In genomic region chr6:31958741-31959739, GRCh38 we compare ENCODE assay signal across 8 cellular contexts. TPM values are rescaled to one million over a fixed set of nuclear protein-coding genes. Genes with fewer than 3 reads are reported as not detected.
DNase-seq lines count a peak whose midpoint lies in the region; ATAC-seq, FAIRE-seq and TF ChIP-seq lines count a peak whose summit lies in the region.

A gene with protein sequence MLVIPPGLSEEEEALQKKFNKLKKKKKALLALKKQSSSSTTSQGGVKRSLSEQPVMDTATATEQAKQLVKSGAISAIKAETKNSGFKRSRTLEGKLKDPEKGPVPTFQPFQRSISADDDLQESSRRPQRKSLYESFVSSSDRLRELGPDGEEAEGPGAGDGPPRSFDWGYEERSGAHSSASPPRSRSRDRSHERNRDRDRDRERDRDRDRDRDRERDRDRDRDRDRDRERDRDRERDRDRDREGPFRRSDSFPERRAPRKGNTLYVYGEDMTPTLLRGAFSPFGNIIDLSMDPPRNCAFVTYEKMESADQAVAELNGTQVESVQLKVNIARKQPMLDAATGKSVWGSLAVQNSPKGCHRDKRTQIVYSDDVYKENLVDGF (minus strand): TSS chr6:31958971. CDS start chr6:31958446, 525 bp downstream.
SKIC2 (plus strand) TSS chr6:31959175; CDS start chr6:31959193, 18 bp downstream.

- peaks cover 42% of the 10 kb centered on the region for H3K79me2 ChIP-seq in mammary epithelial cell (ENCODE audit: insufficient read depth, low read length)

- intact Hi-C loops in mammary epithelial cell (cut with micrococcal nuclease) = loop anchor here (1.0 to 10.0 kb wide), 2 partner anchors 13 to 414 kb away; partner anchors contain the start of genes ATP6V1G2, DDX39B, DXO and NFKBIL1

- in situ Hi-C loops in ACHN (cut with HindIII; ENCODE audit: low pct_ligation_motif_present, low pct_unique_long_range_greater_than_20kb, low sequenced_read_pairs) (no loop called here), mammary epithelial cell (cut with MboI; ENCODE audit: low sequenced_read_pairs in 2 of 2) (loop anchor here in 1 of 2 donors (10.0 kb wide), 1 partner anchor 54 kb away; the partner anchor contains the start of gene ZBTB12)

- H3K4me1 ChIP-seq in mammary epithelial cell (ENCODE audit: insufficient read depth, low read length) (peaks cover 12% of the 10 kb centered on the region), iPS-20b (ENCODE audit: insufficient read depth, low read length) (peaks cover 10% of the 10 kb centered on the region; the same call in 1 of the 2 replicates), small intestine (ENCODE audit: control insufficient read depth in 2 of 2, insufficient read depth in 1 of 2, low read depth in 1 of 2, low read length in 1 of 2) (peaks cover 5% of the 10 kb centered on the region in 2 donors)

- no peak for FAIRE-seq in small intestine (lab: Jason Lieb, UNC)

- peak within 1 kb of the TSS; percentile 86 for H3K4me3 ChIP-seq in WERI-Rb-1 (ENCODE audit: low read depth, low read length)
- H3K4me3 ChIP-seq in mammary epithelial cell (replicated peaks in 1 of 3; ENCODE audit: insufficient read depth in 1 of 3, low read depth in 2 of 3, low read length in 3 of 3) = peak within 1 kb of the TSS; percentile 82 to 95 (median 92)
- peak within 1 kb of the TSS; percentile 90 for H3K4me3 ChIP-seq in iPS-20b (ENCODE audit: low read length)
- peak within 1 kb of the TSS; percentile 73 to 89 for H3K4me3 ChIP-seq in small intestine (ENCODE audit: low read depth in 1 of 2, low read length in 2 of 2)

- H3K36me3 ChIP-seq in WERI-Rb-1 = peaks cover 79% of the 10 kb centered on the region
- peaks cover 18% of the 10 kb centered on the region for H3K36me3 ChIP-seq in mammary epithelial cell (ENCODE audit: insufficient read depth, low read length)
- H3K36me3 ChIP-seq in iPS-20b (ENCODE audit: insufficient read depth, low read depth, low read length) = peaks cover 71% of the 10 kb centered on the region
- peaks cover 15 to 17% of the 10 kb centered on the region in 2 donors for H3K36me3 ChIP-seq in small intestine (ENCODE audit: control insufficient read depth in 2 of 2, insufficient read depth in 2 of 2, low read length in 2 of 2)

- H2AFZ ChIP-seq in mammary epithelial cell (ENCODE audit: low read depth, low read length) = peak within 1 kb of the TSS; percentile 98

- H3K9me3 ChIP-seq in WERI-Rb-1 (ENCODE audit: severe bottlenecking) = no peaks in the 10 kb centered on the region
- no peaks in the 10 kb centered on the region for H3K9me3 ChIP-seq in mammary epithelial cell (replicated peaks; ENCODE audit: insufficient read depth, low read length)
- no peaks in the 10 kb centered on the region for H3K9me3 ChIP-seq in iPS-20b (ENCODE audit: insufficient read depth, low read depth, low read length)
- no peaks in the 10 kb centered on the region for H3K9me3 ChIP-seq in small intestine (ENCODE audit: control insufficient read depth, low read depth)

- 3% methylated on average over 43 of the region's 59 CpGs for WGBS in mammary epithelial cell (ENCODE audit: low coverage, missing lambda C conversion rate)
- 0 to 1% (median 1%) methylated on average over 59 of the region's 59 CpGs for WGBS in small intestine, 3 donors

- H3K27me3 ChIP-seq in WERI-Rb-1 (ENCODE audit: insufficient read depth, low read depth, severe bottlenecking) = no peaks in the 10 kb centered on the region
- no peaks in the 10 kb centered on the region for H3K27me3 ChIP-seq in mammary epithelial cell (ENCODE audit: insufficient read depth, low read length)
- no peaks in the 10 kb centered on the region for H3K27me3 ChIP-seq in iPS-20b (ENCODE audit: insufficient read depth, low read length)
- no peaks in the 10 kb centered on the region for H3K27me3 ChIP-seq in small intestine (ENCODE audit: control insufficient read depth in 2 of 2, insufficient read depth in 2 of 2, low read length in 2 of 2)

- TF ChIP-seq CTCF in WERI-Rb-1 (IDR thresholded peaks at IDR 0.05; ENCODE audit: low read depth, low read length) (no peak), mammary epithelial cell (conservative IDR thresholded peaks at IDR 0.05 in 1 of 2, IDR thresholded peaks at IDR 0.05 in 1 of 2; ENCODE audit: extremely low read depth in 1 of 2, insufficient read depth in 1 of 2, low read depth in 1 of 2, low read length in 2 of 2) (no peak)

- H4K20me1 ChIP-seq in mammary epithelial cell (ENCODE audit: insufficient read depth, low read length) = no peaks in the 10 kb centered on the region

- H3K4me2 ChIP-seq in mammary epithelial cell (ENCODE audit: insufficient read depth, low read depth, low read length) = peak within 1 kb of the TSS; percentile 80

- ATAC-seq in GM18873 (IDR thresholded peaks at IDR 0.05; ENCODE audit: low FRiP score, unreplicated experiment) (peak; percentile 90), HG03139 (IDR thresholded peaks at IDR 0.05; ENCODE audit: unreplicated experiment) (peak; percentile 92)

- CTCF ChIA-PET in mammary epithelial cell (lab: Charles Lee; ENCODE audit: low non-redundant PET) = no interaction called here

- H3K9ac ChIP-seq in mammary epithelial cell (ENCODE audit: insufficient read depth, low read length) (peak within 1 kb of the TSS; percentile 92), iPS-20b (ENCODE audit: low read depth, low read length) (peak within 1 kb of the TSS; percentile 92)

- dilution Hi-C loops in mammary epithelial cell (cut with HindIII; ENCODE audit: low sequenced_read_pairs) = no loop called here

- DNase-seq in ACHN = peak; percentile 97
- peak; percentile 100 for DNase-seq in NCI-H2227 (lab: John Stamatoyannopoulos, UW; ENCODE audit: unreplicated experiment)
- peak; percentile 100 for DNase-seq in WERI-Rb-1
- peak; percentile 98 for DNase-seq in mammary epithelial cell
- peak; percentile 98 for DNase-seq in small intestine

- peak within 1 kb of the TSS; percentile 67 for H3K27ac ChIP-seq in WERI-Rb-1
- peak within 1 kb of the TSS; percentile 79 for H3K27ac ChIP-seq in mammary epithelial cell (ENCODE audit: insufficient read depth, low read depth, low read length)
- H3K27ac ChIP-seq in iPS-20b (ENCODE audit: low read length) = peak within 1 kb of the TSS; percentile 75
- peak within 1 kb of the TSS; percentile 72 to 90 for H3K27ac ChIP-seq in small intestine (ENCODE audit: low read depth in 1 of 2, low read length in 1 of 2)

- TSS peak; percentile 45 for BruUV-seq in mammary epithelial cell (replicated peaks; lab: Mats Ljungman, UMichigan)

RNA-seq across cellular contexts. Expression of the first gene that starts in this region (rescaled TPM):
- 10 to 100 TPM; 69.7 to 77.7 TPM for total RNA-seq in mammary epithelial cell
- polyA plus RNA-seq in mammary epithelial cell (64.6 TPM), small intestine (10 to 100 TPM; 55.6 to 62.6 (median 55.7) TPM)
- polyA minus RNA-seq in mammary epithelial cell = 62.5 TPM

RNA-seq across cellular contexts. Expression of gene SKIC2, which starts in this region (rescaled TPM):
- 10 to 100 TPM; 46.7 to 51.1 TPM for total RNA-seq in mammary epithelial cell
- 35.4 TPM for polyA plus RNA-seq in mammary epithelial cell
- 92.8 TPM for polyA minus RNA-seq in mammary epithelial cell
- polyA plus RNA-seq in small intestine = 100 to 1,000 TPM in 2 of 3 donors, 10 to 100 TPM in 1; 59.7 to 171 (median 112) TPM

Comparison
In these comparisons a context has a peak if more than half of its experiments do, and no peak if none do; other contexts are left out.
1. Peak in every context shown above with its lines: DNase-seq, ATAC-seq, H3K4me3 ChIP-seq and H3K27ac ChIP-seq.